ENCODE assay signal across 24 cellular contexts in genomic region chr2:65292461-65293127, GRCh38.
DNase-seq lines count a peak whose midpoint lies in the region; ATAC-seq and TF ChIP-seq lines count a peak whose summit lies in the region.
"Had no signal": no experiment of that assay in that cellular context is flagged by ENCODE, and none has a peak within 500 bp of the region (broad histone marks: within the 10 kb centered on the region; RNA-seq: fewer than 3 reads in every experiment).

No MANE protein-coding gene starts in this region.

- ATAC-seq in GM21367 (IDR thresholded peaks at IDR 0.05; ENCODE audit: unreplicated experiment) = no peak
- ATAC-seq: natural killer cell; stimulated activated naive B cell treated with anti-CD40 and anti-IgM and Interleukin-4, amounts not matched to agents 10 μg/mL and 1 μg/mL and 100 μg/mL, for 72 hours had no signal

- POLR2A ChIA-PET in PC-9 (lab: Charles Lee; ENCODE audit: unreplicated experiment) = no interaction called here

- no peaks in the 10 kb centered on the region for H3K9me2 ChIP-seq in PC-9 (ENCODE audit: insufficient read depth)

- no peak overlapping the region for H3K9ac ChIP-seq in neural progenitor cell

- H3K27ac ChIP-seq in neural progenitor cell (no peak overlapping the region), PC-9 (no peak overlapping the region)
- H3K27ac ChIP-seq: coronary artery had no signal

- H3K4me3 ChIP-seq in fibroblast of the aortic adventitia (ENCODE audit: low read depth, low read length) (no peak overlapping the region), neural progenitor cell (no peak overlapping the region), PC-9 (no peak overlapping the region)
- H3K4me3 ChIP-seq: coronary artery had no signal

- H3K9me3 Mint-ChIP-seq in neural progenitor cell = no peaks in the 10 kb centered on the region
- H3K9me3 Mint-ChIP-seq: activated CD4-positive, alpha-beta memory T cell treated with anti-CD3 and anti-CD28 coated beads for 36 hours; CD8-positive, alpha-beta memory T cell; endodermal cell; memory B cell; natural killer cell; stimulated activated naive B cell treated with anti-CD40 and anti-IgM and Interleukin-4, amounts not matched to agents 10 μg/mL and 1 μg/mL and 100 μg/mL, for 72 hours had no signal

- peaks cover 45% of the 10 kb centered on the region for H3K4me1 Mint-ChIP-seq in neural progenitor cell
- H3K4me1 Mint-ChIP-seq: stimulated activated naive B cell treated with anti-CD40 and anti-IgM and Interleukin-4, amounts not matched to agents 10 μg/mL and 1 μg/mL and 100 μg/mL, for 72 hours had no signal

- H3K4me3 Mint-ChIP-seq in neural progenitor cell = no peak overlapping the region
- H3K4me3 Mint-ChIP-seq: activated CD4-positive, alpha-beta memory T cell treated with anti-CD3 and anti-CD28 coated beads for 36 hours; CD8-positive, alpha-beta memory T cell; endodermal cell; memory B cell; natural killer cell; stimulated activated naive B cell treated with anti-CD40 and anti-IgM and Interleukin-4, amounts not matched to agents 10 μg/mL and 1 μg/mL and 100 μg/mL, for 72 hours had no signal

- H3K9me3 ChIP-seq in neural progenitor cell (ENCODE audit: low read depth) (no peaks in the 10 kb centered on the region), PC-9 (ENCODE audit: insufficient read depth, low read depth) (no peaks in the 10 kb centered on the region)

- in situ Hi-C loops in G401 (cut with HindIII; ENCODE audit: low sequenced_read_pairs) = no loop called here

- TF ChIP-seq CTCF in fibroblast of the aortic adventitia (IDR thresholded peaks at IDR 0.05; ENCODE audit: insufficient read depth, low read length) (no peak), neural progenitor cell (IDR thresholded peaks at IDR 0.05) (no peak), PC-9 (conservative IDR thresholded peaks at IDR 0.05) (no peak)

- H3K79me2 ChIP-seq in neural progenitor cell (ENCODE audit: low read depth) = no peaks in the 10 kb centered on the region
- no peaks in the 10 kb centered on the region for H3K79me2 ChIP-seq in PC-9 (ENCODE audit: low read depth)

- H3K36me3 Mint-ChIP-seq in neural progenitor cell = no peaks in the 10 kb centered on the region
- H3K36me3 Mint-ChIP-seq: activated CD4-positive, alpha-beta memory T cell treated with anti-CD3 and anti-CD28 coated beads for 36 hours; CD8-positive, alpha-beta memory T cell; memory B cell; natural killer cell had no signal

- H3K4me1 ChIP-seq in neural progenitor cell = peaks cover 20% of the 10 kb centered on the region
- H3K4me1 ChIP-seq in PC-9 (replicated peaks; ENCODE audit: insufficient read depth) = no peaks in the 10 kb centered on the region

- H4K20me1 ChIP-seq in neural progenitor cell (ENCODE audit: low read depth) = no peaks in the 10 kb centered on the region
- H4K20me1 ChIP-seq in PC-9 (ENCODE audit: insufficient read depth) = no peaks in the 10 kb centered on the region

- H3F3A ChIP-seq in neural progenitor cell (ENCODE audit: low read depth) = peaks cover 11% of the 10 kb centered on the region
- 0 out of 2 replicates have a peak, but pooled peaks cover 7% of the 10 kb centered on the region for H3F3A ChIP-seq in PC-9 (ENCODE audit: insufficient read depth, low read depth)

- no peak overlapping the region for H2AFZ ChIP-seq in neural progenitor cell (replicated peaks)
- no peak overlapping the region for H2AFZ ChIP-seq in PC-9

- BruUV-seq in PC-9 (replicated peaks; lab: Mats Ljungman, UMichigan) = no TSS peak

- intact Hi-C loops in PC-9 (cut with micrococcal nuclease; ENCODE audit: unreplicated experiment) = no loop called here

- H3K27ac Mint-ChIP-seq in neural progenitor cell = peak overlapping the region; percentile 18
- H3K27ac Mint-ChIP-seq: activated CD4-positive, alpha-beta memory T cell treated with anti-CD3 and anti-CD28 coated beads for 36 hours; CD8-positive, alpha-beta memory T cell; endodermal cell; memory B cell; natural killer cell had no signal

- peaks cover 2% of the 10 kb centered on the region for H3K27me3 Mint-ChIP-seq in neural progenitor cell (ENCODE audit: insufficient read depth, low read depth)

- H3K36me3 ChIP-seq in neural progenitor cell = no peaks in the 10 kb centered on the region
- H3K36me3 ChIP-seq in PC-9 (ENCODE audit: low read depth) = no peaks in the 10 kb centered on the region

- peaks cover under 1% of the 10 kb centered on the region for H3K27me3 ChIP-seq in neural progenitor cell
- no peaks in the 10 kb centered on the region for H3K27me3 ChIP-seq in PC-9 (ENCODE audit: insufficient read depth, low read depth)

- peak; percentile 38 for DNase-seq in G401 (ENCODE audit: low spot score)
- peak; percentile 61 for DNase-seq in NCI-H446 treated with DMSO at 0.1 percent for 48 hours (lab: John Stamatoyannopoulos, UW)
- peak; percentile 42 for DNase-seq in fibroblast of the aortic adventitia (ENCODE audit: low read depth)
- DNase-seq in neural progenitor cell (ENCODE audit: low spot score) = no peak
- DNase-seq in PC-9 = no peak
- no peak for DNase-seq in NK-92 treated with Interleukin-12 subunit alpha and Interleukin-12 subunit beta, amount 100 ng/mL, for 24 hours (lab: John Stamatoyannopoulos, UW)
- DNase-seq: activated CD4-positive, alpha-beta memory T cell treated with anti-CD3 and anti-CD28 coated beads for 36 hours; activated CD4-positive, CD25-positive, alpha-beta regulatory T cell; activated gamma-delta T cell treated with Interleukin-2 at 50 U/mL for 16 hours; CD8-positive, alpha-beta memory T cell; DND-41; H7; islet precursor cell; natural killer cell; NCI-H1092; NCI-H2081 treated with DMSO at 0.1 percent for 48 hours; NCI-H526; PC-3; stimulated activated CD4-positive, alpha-beta T cell treated with anti-CD3 and anti-CD28 coated beads, Interleukin-1b, Interleukin-23, amount 100 ng/mL, for 48 hours; stimulated activated naive B cell treated with anti-CD40 and anti-IgM and Interleukin-4, amounts not matched to agents 10 μg/mL and 1 μg/mL and 100 μg/mL, for 72 hours had no signal

- CTCF ChIA-PET in PC-9 (lab: Charles Lee) = interaction anchor here (0.5 kb wide), 1 partner anchor 9 kb away, joined by 5 read pairs; no protein-coding TSS in a partner anchor

- H3K4me2 ChIP-seq in neural progenitor cell (no peak overlapping the region), PC-9 (no peak overlapping the region)

Comparison
In these comparisons a context has a peak if more than half of its experiments do, and no peak if none do; other contexts are left out.
1. DNase-seq: peak in G401 (single experiment), NCI-H446 treated with DMSO at 0.1 percent for 48 hours (single experiment) and fibroblast of the aortic adventitia (single experiment); none in neural progenitor cell (single experiment), PC-9 (0 of 2) and NK-92 treated with Interleukin-12 subunit alpha and Interleukin-12 subunit beta, amount 100 ng/mL, for 24 hours (single experiment).